In the genomic region with DNA sequence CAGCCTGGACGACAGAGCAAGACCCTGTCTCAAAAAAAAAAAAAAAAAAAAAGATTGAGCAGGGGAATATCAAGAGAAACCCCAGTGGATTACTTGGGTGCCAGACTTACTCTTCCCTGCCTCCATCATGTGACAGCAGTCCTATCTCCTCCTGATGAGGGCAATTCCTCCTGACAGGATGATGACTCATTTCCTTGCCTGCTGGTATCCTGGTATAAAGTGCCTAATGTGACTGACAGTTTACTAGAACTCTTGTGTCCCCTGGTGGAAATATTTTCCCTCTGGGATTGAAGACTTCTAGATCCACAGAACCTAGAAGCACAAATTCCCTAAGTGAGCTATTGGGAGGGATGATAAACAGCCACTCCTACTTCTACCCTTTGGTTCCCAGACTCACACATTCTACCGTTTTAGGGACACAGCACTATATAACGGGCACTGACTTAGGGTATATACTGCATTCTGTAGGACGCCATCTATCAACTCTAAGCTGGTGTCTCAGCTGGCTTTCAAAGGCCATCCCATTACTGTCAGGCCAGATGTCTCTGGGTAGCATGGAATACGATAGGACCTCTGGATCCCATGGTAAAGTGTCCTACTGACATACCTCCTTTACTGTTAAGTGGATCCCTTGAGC, we compare ENCODE assay signal across 1 cellular context.
TF ChIP-seq lines count a peak whose summit lies in the region.

No MANE protein-coding gene starts in this region.

TF ChIP-seq in HCT116, 20 proteins besides CTCF, POLR2A, EP300 and RAD21 (continued from another document):
- TF ChIP-seq EGR1 (IDR thresholded peaks at IDR 0.05; ENCODE audit: low read depth): no peak
- peak; percentile 59 for TF ChIP-seq MAX (IDR thresholded peaks at IDR 0.05)
- TF ChIP-seq ELF1 (IDR thresholded peaks at IDR 0.05; ENCODE audit: borderline replicate concordance, low read depth): no peak
- peak; percentile 45; the same call in 1 of the 2 replicates for TF ChIP-seq POLR2AphosphoS5 (IDR thresholded peaks at IDR 0.05; ENCODE audit: low read depth, low read length)
- peak; percentile 83; the same call in 1 of the 2 replicates for TF ChIP-seq CBX3 (IDR thresholded peaks at IDR 0.05; ENCODE audit: low read depth)
- TF ChIP-seq SRF (IDR thresholded peaks at IDR 0.05; ENCODE audit: low read depth): no peak; the same call in 1 of the 2 replicates
- peak; percentile 92 for TF ChIP-seq FOSL1 (IDR thresholded peaks at IDR 0.05; ENCODE audit: low read depth)
- TF ChIP-seq, protein P1, sequence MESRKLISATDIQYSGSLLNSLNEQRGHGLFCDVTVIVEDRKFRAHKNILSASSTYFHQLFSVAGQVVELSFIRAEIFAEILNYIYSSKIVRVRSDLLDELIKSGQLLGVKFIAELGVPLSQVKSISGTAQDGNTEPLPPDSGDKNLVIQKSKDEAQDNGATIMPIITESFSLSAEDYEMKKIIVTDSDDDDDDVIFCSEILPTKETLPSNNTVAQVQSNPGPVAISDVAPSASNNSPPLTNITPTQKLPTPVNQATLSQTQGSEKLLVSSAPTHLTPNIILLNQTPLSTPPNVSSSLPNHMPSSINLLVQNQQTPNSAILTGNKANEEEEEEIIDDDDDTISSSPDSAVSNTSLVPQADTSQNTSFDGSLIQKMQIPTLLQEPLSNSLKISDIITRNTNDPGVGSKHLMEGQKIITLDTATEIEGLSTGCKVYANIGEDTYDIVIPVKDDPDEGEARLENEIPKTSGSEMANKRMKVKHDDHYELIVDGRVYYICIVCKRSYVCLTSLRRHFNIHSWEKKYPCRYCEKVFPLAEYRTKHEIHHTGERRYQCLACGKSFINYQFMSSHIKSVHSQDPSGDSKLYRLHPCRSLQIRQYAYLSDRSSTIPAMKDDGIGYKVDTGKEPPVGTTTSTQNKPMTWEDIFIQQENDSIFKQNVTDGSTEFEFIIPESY (IDR thresholded peaks at IDR 0.05; ENCODE audit: extremely low read depth, insufficient replicate concordance, low read length): no peak
- TF ChIP-seq EZH2 (IDR thresholded peaks at IDR 0.05): no peak
- TF ChIP-seq TCF7L2 (IDR thresholded peaks at IDR 0.05; ENCODE audit: borderline replicate concordance, extremely low read depth, insufficient read depth, insufficient read length): no peak
- TF ChIP-seq ZNF274 (IDR thresholded peaks at IDR 0.05; ENCODE audit: low read depth, low read length): no peak
- TF ChIP-seq, protein P2, sequence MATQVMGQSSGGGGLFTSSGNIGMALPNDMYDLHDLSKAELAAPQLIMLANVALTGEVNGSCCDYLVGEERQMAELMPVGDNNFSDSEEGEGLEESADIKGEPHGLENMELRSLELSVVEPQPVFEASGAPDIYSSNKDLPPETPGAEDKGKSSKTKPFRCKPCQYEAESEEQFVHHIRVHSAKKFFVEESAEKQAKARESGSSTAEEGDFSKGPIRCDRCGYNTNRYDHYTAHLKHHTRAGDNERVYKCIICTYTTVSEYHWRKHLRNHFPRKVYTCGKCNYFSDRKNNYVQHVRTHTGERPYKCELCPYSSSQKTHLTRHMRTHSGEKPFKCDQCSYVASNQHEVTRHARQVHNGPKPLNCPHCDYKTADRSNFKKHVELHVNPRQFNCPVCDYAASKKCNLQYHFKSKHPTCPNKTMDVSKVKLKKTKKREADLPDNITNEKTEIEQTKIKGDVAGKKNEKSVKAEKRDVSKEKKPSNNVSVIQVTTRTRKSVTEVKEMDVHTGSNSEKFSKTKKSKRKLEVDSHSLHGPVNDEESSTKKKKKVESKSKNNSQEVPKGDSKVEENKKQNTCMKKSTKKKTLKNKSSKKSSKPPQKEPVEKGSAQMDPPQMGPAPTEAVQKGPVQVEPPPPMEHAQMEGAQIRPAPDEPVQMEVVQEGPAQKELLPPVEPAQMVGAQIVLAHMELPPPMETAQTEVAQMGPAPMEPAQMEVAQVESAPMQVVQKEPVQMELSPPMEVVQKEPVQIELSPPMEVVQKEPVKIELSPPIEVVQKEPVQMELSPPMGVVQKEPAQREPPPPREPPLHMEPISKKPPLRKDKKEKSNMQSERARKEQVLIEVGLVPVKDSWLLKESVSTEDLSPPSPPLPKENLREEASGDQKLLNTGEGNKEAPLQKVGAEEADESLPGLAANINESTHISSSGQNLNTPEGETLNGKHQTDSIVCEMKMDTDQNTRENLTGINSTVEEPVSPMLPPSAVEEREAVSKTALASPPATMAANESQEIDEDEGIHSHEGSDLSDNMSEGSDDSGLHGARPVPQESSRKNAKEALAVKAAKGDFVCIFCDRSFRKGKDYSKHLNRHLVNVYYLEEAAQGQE (IDR thresholded peaks at IDR 0.05; ENCODE audit: low read depth): no peak
- TF ChIP-seq YY1 (IDR thresholded peaks at IDR 0.05; ENCODE audit: extremely low read depth, insufficient replicate concordance, low read depth, low read length): no peak
- TF ChIP-seq SIN3A (IDR thresholded peaks at IDR 0.05; ENCODE audit: low read depth): peak; percentile 19; the same call in 1 of the 2 replicates
- no peak for TF ChIP-seq ATF3 (IDR thresholded peaks at IDR 0.05)
- no peak for TF ChIP-seq EZH2phosphoT487 (IDR thresholded peaks at IDR 0.05; ENCODE audit: borderline replicate concordance)
- no peak for TF ChIP-seq ZFX (IDR thresholded peaks at IDR 0.05)
- TF ChIP-seq JUND (IDR thresholded peaks at IDR 0.05): peak; percentile 92
- TF ChIP-seq SP1 (IDR thresholded peaks at IDR 0.05; ENCODE audit: low read depth): peak; percentile 65
TF ChIP-seq in HCT116: peak in this region for 7.
